ENCODE assay signal across 27 cellular contexts in genomic region chr5:68444833-68445232, GRCh38.
A peak's percentile ranks its signal among the peaks of the same experiment; 100 is the strongest.
DNase-seq lines count a peak whose midpoint lies in the region; ATAC-seq and TF ChIP-seq lines count a peak whose summit lies in the region.
"Had no signal": no experiment of that assay in that cellular context is flagged by ENCODE, and none has a peak within 500 bp of the region (broad histone marks: within the 10 kb centered on the region; RNA-seq: fewer than 3 reads in every experiment).

No MANE protein-coding gene starts in this region.

- intact Hi-C loops in left colon (cut with DNase I, micrococcal nuclease): no loop called here

- no peaks in the 10 kb centered on the region for H3K79me2 ChIP-seq in ACC112 (ENCODE audit: control insufficient read depth, insufficient read depth, low read length, unreplicated experiment)
- H3K79me2 ChIP-seq: hepatocyte had no signal

- H2AFZ ChIP-seq in ACC112 (ENCODE audit: low read length, unreplicated experiment): peak overlapping the region; percentile 34
- H2AFZ ChIP-seq: hepatocyte, PC-9 had no signal

- H3K4me3 ChIP-seq in ACC112 (ENCODE audit: low read depth, low read length) (no peak overlapping the region), RWPE2 (ENCODE audit: severe bottlenecking) (no peak overlapping the region), skeletal muscle tissue (ENCODE audit: low read length in 3 of 3) (no peak overlapping the region)
- H3K4me3 ChIP-seq: hepatocyte, PC-9 had no signal

- H3K9ac ChIP-seq in skeletal muscle tissue (ENCODE audit: low read depth in 1 of 3, low read length in 3 of 3): no peak overlapping the region
- H3K9ac ChIP-seq: KMS-11 had no signal

- in situ Hi-C loops in GM13977 (cut with MboI; ENCODE audit: low pct_unique_long_range_greater_than_20kb, low sequenced_read_pairs, unreplicated experiment): no loop called here

- H3K9me3 ChIP-seq in RWPE2 (ENCODE audit: severe bottlenecking): no peaks in the 10 kb centered on the region
- H3K9me3 ChIP-seq in skeletal muscle tissue (ENCODE audit: control insufficient read depth in 3 of 3, low read length in 3 of 3): no peaks in the 10 kb centered on the region
- H3K9me3 ChIP-seq: BE2C had no signal

- H3K27me3 ChIP-seq in ACC112 (ENCODE audit: insufficient read depth, low read length) (no peaks in the 10 kb centered on the region), RWPE2 (ENCODE audit: insufficient read depth, poor library complexity, severe bottlenecking) (no peaks in the 10 kb centered on the region), skeletal muscle tissue (ENCODE audit: control insufficient read depth in 3 of 3, insufficient read depth in 3 of 3, low read length in 3 of 3) (no peaks in the 10 kb centered on the region)
- H3K27me3 ChIP-seq: BE2C, hepatocyte had no signal

- TF ChIP-seq CTCF in RWPE2 (IDR thresholded peaks at IDR 0.05; ENCODE audit: poor library complexity, severe bottlenecking) (no peak), GM13977 (IDR thresholded peaks at IDR 0.05; ENCODE audit: extremely low read depth, insufficient read depth, missing control alignments) (no peak)

- no peak for ATAC-seq in RWPE2 (ENCODE audit: low read depth)
- ATAC-seq in left colon: peak; percentile 55
- ATAC-seq: activated CD4-positive, CD25-positive, alpha-beta regulatory T cell treated with anti-CD3 and anti-CD28 coated beads, Interleukin-2, amount 50 U/mL, for 24 hours; activated CD8-positive, alpha-beta memory T cell treated with anti-CD3 and anti-CD28 coated beads, Interleukin-2, amount 10 ng/mL, durations not matched to agents 7 days and 5 days; activated naive CD8-positive, alpha-beta T cell treated with anti-CD3 and anti-CD28 coated beads, Interleukin-2, amount 50 U/mL, for 24 hours; CD8-positive, alpha-beta T cell; effector memory CD8-positive, alpha-beta T cell; stimulated activated naive B cell treated with anti-CD40 and anti-IgM and Interleukin-4, amounts not matched to agents 10 μg/mL and 1 μg/mL and 100 μg/mL, for 72 hours had no signal

- DNase-seq in RWPE2 (ENCODE audit: low spot score) (no peak), left colon (no peak), COR-L47 (lab: John Stamatoyannopoulos, UW) (no peak), GM13977 (ENCODE audit: low spot score) (no peak)
- DNase-seq in activated CD8-positive, alpha-beta memory T cell treated with anti-CD3 and anti-CD28 coated beads, Interleukin-2, amount 50 U/mL, for 4 hours: no peak
- DNase-seq: activated CD4-positive, alpha-beta T cell treated with anti-CD3 and anti-CD28 coated beads, Interleukin-2, amount 50 U/mL, for 4 hours; activated CD8-positive, alpha-beta memory T cell treated with anti-CD3 and anti-CD28 coated beads, Interleukin-2, amount 10 ng/mL, durations not matched to agents 7 days and 5 days; activated naive CD4-positive, alpha-beta T cell; activated naive CD8-positive, alpha-beta T cell treated with anti-CD3 and anti-CD28 coated beads, Interleukin-2, amount 50 U/mL, for 24 hours; activated T-cell treated with anti-CD3 and anti-CD28 coated beads, Interleukin-2, amount 50 U/mL, for 48 hours; BE2C; CD8-positive, alpha-beta T cell; central memory CD4-positive, alpha-beta T cell; effector memory CD8-positive, alpha-beta T cell; H9; NCI-H1436; NCI-H2081; NCI-H226; PC-9; Right ventricle myocardium superior; stimulated activated naive B cell treated with anti-CD40 and anti-IgM and Interleukin-4, amounts not matched to agents 10 μg/mL and 1 μg/mL and 100 μg/mL, for 72 hours; T-helper 2 cell had no signal

- H3K4me1 ChIP-seq in ACC112 (ENCODE audit: control insufficient read depth, insufficient read depth, low read length, unreplicated experiment): peaks cover 20% of the 10 kb centered on the region
- peaks cover 18% of the 10 kb centered on the region for H3K4me1 ChIP-seq in RWPE2 (ENCODE audit: insufficient read depth, poor library complexity, severe bottlenecking)
- H3K4me1 ChIP-seq in skeletal muscle tissue (ENCODE audit: control insufficient read depth in 3 of 3, insufficient read depth in 3 of 3, low read length in 3 of 3): peaks cover 3 to 9% (median 5%) of the 10 kb centered on the region in 3 donors

- H3K36me3 ChIP-seq in ACC112 (ENCODE audit: insufficient read depth, low read length): no peaks in the 10 kb centered on the region
- H3K36me3 ChIP-seq in RWPE2 (ENCODE audit: low read depth): no peaks in the 10 kb centered on the region
- H3K36me3 ChIP-seq in skeletal muscle tissue (ENCODE audit: control insufficient read depth in 3 of 3, insufficient read depth in 3 of 3, low read length in 3 of 3): no peaks in the 10 kb centered on the region
- H3K36me3 ChIP-seq: BE2C had no signal

- H3K27ac ChIP-seq in ACC112 (ENCODE audit: low read depth, low read length) (no peak overlapping the region), RWPE2 (ENCODE audit: poor library complexity, severe bottlenecking) (peak overlapping the region; percentile 58), skeletal muscle tissue (ENCODE audit: low read depth, low read length) (peak overlapping the region; percentile 27)
- H3K27ac ChIP-seq: hepatocyte, KMS-11, PC-9 had no signal
